9 cellular contexts compared by ENCODE assay signal in the genomic region with DNA sequence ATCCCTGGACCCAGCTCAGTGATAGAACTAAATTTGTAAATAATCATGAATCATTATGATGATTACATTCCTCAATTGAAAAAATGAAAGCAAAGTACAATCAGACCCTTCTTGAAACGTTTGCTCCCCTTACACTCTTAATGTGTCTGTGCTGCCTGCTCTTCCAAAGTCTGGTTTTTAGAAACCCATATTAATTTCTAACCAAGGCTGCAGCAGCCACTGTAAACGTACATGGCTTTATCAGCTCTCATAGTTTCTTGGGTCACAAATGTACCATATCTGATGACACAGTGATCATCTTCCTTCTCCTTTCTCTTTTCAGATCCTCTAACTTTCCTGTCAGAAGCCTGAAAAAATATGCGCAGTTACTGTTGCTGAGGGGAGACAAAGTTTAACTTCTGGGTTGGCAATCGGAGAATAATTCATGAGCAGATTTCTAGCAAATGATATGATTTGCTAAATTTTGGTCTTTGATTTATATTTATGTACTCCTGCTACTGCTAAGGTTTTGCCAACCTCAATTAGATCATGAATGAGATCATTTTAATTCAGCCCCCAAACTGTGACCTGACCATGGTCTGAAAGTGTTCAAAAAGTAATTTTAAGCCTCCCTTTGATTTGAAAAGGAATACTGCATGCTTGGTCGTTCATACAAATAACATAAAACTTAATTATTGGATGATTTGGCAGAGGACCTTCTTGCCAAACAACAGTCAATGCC. TPM values are rescaled to one million over a fixed set of nuclear protein-coding genes. Genes with fewer than 3 reads are reported as not detected.
DNase-seq lines count a peak whose midpoint lies in the region; ATAC-seq, FAIRE-seq and TF ChIP-seq lines count a peak whose summit lies in the region.
"Had no signal": no experiment of that assay in that cellular context is flagged by ENCODE, and none has a peak within 500 bp of the region (broad histone marks: within the 10 kb centered on the region; RNA-seq: fewer than 3 reads in every experiment).

No MANE protein-coding gene starts in this region.

- H3K4me1 Mint-ChIP-seq in stimulated activated naive CD8-positive, alpha-beta T cell treated with anti-CD3 and anti-CD28 coated beads, Interleukin-15, Interleukin-2, amounts not matched to agents 100 ng/mL and 50 ng/mL, for 24 hours (ENCODE audit: low read depth), result peaks cover 78% of the 10 kb centered on the region
- peaks cover 40% of the 10 kb centered on the region for H3K4me1 Mint-ChIP-seq in stimulated activated naive CD8-positive, alpha-beta T cell treated with anti-CD3 and anti-CD28 coated beads, Interleukin-15, amount 100 ng/mL, for 72 hours
- H3K4me1 Mint-ChIP-seq in nephron progenitor cell, result peaks cover 100% of the 10 kb centered on the region

- no peak overlapping the region for H3K56ac ChIP-seq in H1 (replicated peaks; ENCODE audit: insufficient read length, low read depth, low read length)

- peaks cover 21% of the 10 kb centered on the region for H3K27me3 Mint-ChIP-seq in stimulated activated naive CD8-positive, alpha-beta T cell treated with anti-CD3 and anti-CD28 coated beads, Interleukin-15, Interleukin-2, amounts not matched to agents 100 ng/mL and 50 ng/mL, for 24 hours
- H3K27me3 Mint-ChIP-seq in stimulated activated naive CD8-positive, alpha-beta T cell treated with anti-CD3 and anti-CD28 coated beads, Interleukin-15, amount 100 ng/mL, for 72 hours, result peaks cover 59% of the 10 kb centered on the region
- no peaks in the 10 kb centered on the region for H3K27me3 Mint-ChIP-seq in nephron progenitor cell (ENCODE audit: low read depth, poor library complexity)

- H3K27ac ChIP-seq in H1 (ENCODE audit: low read depth, low read length), result no peak overlapping the region
- no peak overlapping the region for H3K27ac ChIP-seq in MM.1S (ENCODE audit: low read length)

- H2BK5ac ChIP-seq in H1 (ENCODE audit: low read depth, low read length), result no peak overlapping the region

- H4K8ac ChIP-seq in H1 (ENCODE audit: extremely low read depth, insufficient read depth, low read length), result no peak overlapping the region

- no peak overlapping the region for H3K9ac ChIP-seq in H1 (replicated peaks in 1 of 4; ENCODE audit: extremely low read depth in 1 of 4, low read depth in 3 of 4, low read length in 3 of 4)
- no peak overlapping the region for H3K9ac ChIP-seq in MM.1S (ENCODE audit: low read length)

- no peaks in the 10 kb centered on the region; the same call in none of the 2 replicates for H3K23me2 ChIP-seq in H1 (ENCODE audit: low read depth, low read length)

- CTCF ChIA-PET in H1 (lab: Charles Lee; ENCODE audit: partially characterized antibody), result interaction anchor here (1.0 kb wide), 2 partner anchors 58 to 309 kb away, joined by 3 to 4 read pairs; no protein-coding TSS in a partner anchor

- no peak overlapping the region for H2AK5ac ChIP-seq in H1 (ENCODE audit: low read depth, low read length)

- no peaks in the 10 kb centered on the region for H3K79me1 ChIP-seq in H1 (ENCODE audit: low read depth, low read length)

- H3F3A ChIP-seq in MM.1S (ENCODE audit: insufficient read depth, low read length), result no peaks in the 10 kb centered on the region

- no peak overlapping the region for H2BK120ac ChIP-seq in H1 (replicated peaks; ENCODE audit: low read depth, low read length)

- peaks cover 32% of the 10 kb centered on the region for H3K36me3 Mint-ChIP-seq in stimulated activated naive CD8-positive, alpha-beta T cell treated with anti-CD3 and anti-CD28 coated beads, Interleukin-15, Interleukin-2, amounts not matched to agents 100 ng/mL and 50 ng/mL, for 24 hours (ENCODE audit: low read depth)
- no peaks in the 10 kb centered on the region for H3K36me3 Mint-ChIP-seq in nephron progenitor cell (ENCODE audit: low read depth)

- H3K27me3 ChIP-seq in H1 (replicated peaks in 1 of 4; ENCODE audit: control insufficient read depth in 3 of 4, extremely low read depth in 1 of 4, insufficient read depth in 3 of 4, low read length in 3 of 4) (peaks cover 9 to 28% (median 26%) of the 10 kb centered on the region in 4 experiments), MM.1S (replicated peaks; ENCODE audit: insufficient read depth, low read length) (peaks cover under 1% of the 10 kb centered on the region; the same call in 1 of the 2 replicates)

- no peak for TF ChIP-seq RAD21 in H1 (IDR thresholded peaks at IDR 0.05 in 1 of 2, conservative IDR thresholded peaks at IDR 0.05 in 1 of 2; ENCODE audit: low read depth in 2 of 2, low read length in 2 of 2)

- no peak for TF ChIP-seq EP300 in H1 (IDR thresholded peaks at IDR 0.05; ENCODE audit: borderline replicate concordance in 1 of 2, low read depth in 2 of 2, low read length in 2 of 2)

- no peak for DNase-seq in stimulated activated naive CD8-positive, alpha-beta T cell treated with anti-CD3 and anti-CD28 coated beads, Interleukin-15, amount 100 ng/mL, for 72 hours
- DNase-seq in H1 (ENCODE audit: low read depth in 1 of 2, low spot score in 2 of 2) (no peak), nephron progenitor cell (no peak), MM.1S (no peak), activated gamma-delta T cell treated with Interleukin-2 at 50 U/mL for 16 hours (no peak)
- no peak for DNase-seq in stimulated activated naive CD8-positive, alpha-beta T cell treated with anti-CD3 and anti-CD28 coated beads, Interleukin-15, Interleukin-2, amounts not matched to agents 100 U/mL and 50 U/mL, for 24 hours
- DNase-seq: CD4-positive, alpha-beta T cell had no signal

- H3K36me3 ChIP-seq in H1 (ENCODE audit: control insufficient read depth in 2 of 4, insufficient read depth in 4 of 4, low read length in 3 of 4) (no peaks in the 10 kb centered on the region), MM.1S (replicated peaks; ENCODE audit: insufficient read depth, low read length) (no peaks in the 10 kb centered on the region)

- H4K20me1 ChIP-seq in H1 (replicated peaks in 1 of 2; ENCODE audit: control insufficient read depth in 1 of 2, insufficient read depth in 2 of 2, low read length in 2 of 2) (peaks cover 0 to 2% of the 10 kb centered on the region in 2 experiments), MM.1S (ENCODE audit: insufficient read depth, low read length) (no peaks in the 10 kb centered on the region)

- no peak overlapping the region for H4K5ac ChIP-seq in H1 (ENCODE audit: insufficient read length, low read depth, low read length)

- H3K4me1 ChIP-seq in H1 (replicated peaks in 1 of 4; ENCODE audit: control insufficient read depth in 3 of 4, insufficient read depth in 4 of 4, low read length in 3 of 4) (peaks cover 9 to 43% (median 28%) of the 10 kb centered on the region in 4 experiments), MM.1S (ENCODE audit: low read length) (no peaks in the 10 kb centered on the region)

- no peak for ATAC-seq in stimulated activated naive CD8-positive, alpha-beta T cell treated with anti-CD3 and anti-CD28 coated beads, Interleukin-15, amount 100 ng/mL, for 72 hours
- no peak for ATAC-seq in GM18520 (IDR thresholded peaks at IDR 0.05; ENCODE audit: unreplicated experiment)
- no peak for ATAC-seq in stimulated activated naive CD8-positive, alpha-beta T cell treated with anti-CD3 and anti-CD28 coated beads, Interleukin-15, Interleukin-2, amounts not matched to agents 100 U/mL and 50 U/mL, for 24 hours

- H3K4me3 Mint-ChIP-seq in stimulated activated naive CD8-positive, alpha-beta T cell treated with anti-CD3 and anti-CD28 coated beads, Interleukin-15, Interleukin-2, amounts not matched to agents 100 ng/mL and 50 ng/mL, for 24 hours, result peak overlapping the region; percentile 33
- peak overlapping the region in 1 of 2 donors; percentile 9 for H3K4me3 Mint-ChIP-seq in stimulated activated naive CD8-positive, alpha-beta T cell treated with anti-CD3 and anti-CD28 coated beads, Interleukin-15, amount 100 ng/mL, for 72 hours
- H3K4me3 Mint-ChIP-seq in nephron progenitor cell, result peak overlapping the region; percentile 66
- H3K4me3 Mint-ChIP-seq: CD4-positive, alpha-beta T cell had no signal

- no peak overlapping the region for H3K4me2 ChIP-seq in H1 (ENCODE audit: insufficient read depth in 1 of 2, low read depth in 2 of 2, low read length in 2 of 2)
- no peak overlapping the region for H3K4me2 ChIP-seq in MM.1S (ENCODE audit: low read depth, low read length)

- H2BK12ac ChIP-seq in H1 (ENCODE audit: low read depth, low read length), result peak overlapping the region; percentile 42; the same call in 1 of the 2 replicates

- H3K9me3 Mint-ChIP-seq in stimulated activated naive CD8-positive, alpha-beta T cell treated with anti-CD3 and anti-CD28 coated beads, Interleukin-15, Interleukin-2, amounts not matched to agents 100 ng/mL and 50 ng/mL, for 24 hours, result no peaks in the 10 kb centered on the region
- no peaks in the 10 kb centered on the region for H3K9me3 Mint-ChIP-seq in stimulated activated naive CD8-positive, alpha-beta T cell treated with anti-CD3 and anti-CD28 coated beads, Interleukin-15, amount 100 ng/mL, for 72 hours
- H3K9me3 Mint-ChIP-seq in nephron progenitor cell, result no peaks in the 10 kb centered on the region
- H3K9me3 Mint-ChIP-seq: CD4-positive, alpha-beta T cell had no signal

- FAIRE-seq in H1 (lab: Jason Lieb, UNC), result no peak

- POLR2A ChIA-PET in H1 (lab: Charles Lee; ENCODE audit: partially characterized antibody), result no interaction called here

- H3K27ac Mint-ChIP-seq in stimulated activated naive CD8-positive, alpha-beta T cell treated with anti-CD3 and anti-CD28 coated beads, Interleukin-15, Interleukin-2, amounts not matched to agents 100 ng/mL and 50 ng/mL, for 24 hours, result peak overlapping the region; percentile 61
- H3K27ac Mint-ChIP-seq in stimulated activated naive CD8-positive, alpha-beta T cell treated with anti-CD3 and anti-CD28 coated beads, Interleukin-15, amount 100 ng/mL, for 72 hours, result no peak overlapping the region
- peak overlapping the region; percentile 87 for H3K27ac Mint-ChIP-seq in nephron progenitor cell
- H3K27ac Mint-ChIP-seq: CD4-positive, alpha-beta T cell had no signal

- 72% methylated on average over 5 of the region's 5 CpGs; no CpG with 5 or more reads in 1 of the 2 experiments for WGBS in H1 (ENCODE audit: extremely low coverage in 1 of 2, insufficient coverage in 1 of 2, insufficient read length in 1 of 2, insufficient replicate concordance in 2 of 2, low coverage in 1 of 2, low lambda C conversion rate in 2 of 2, missing lambda C conversion rate in 1 of 2), 2 experiments

- no peak overlapping the region for H2AFZ ChIP-seq in H1 (ENCODE audit: low read length)
- H2AFZ ChIP-seq in MM.1S (ENCODE audit: low read length), result no peak overlapping the region

- H3K18ac ChIP-seq in H1 (ENCODE audit: extremely low read depth, low read length), result no peak overlapping the region

- H2BK20ac ChIP-seq in H1 (ENCODE audit: low read length), result no peak overlapping the region

- H3K79me2 ChIP-seq in H1 (ENCODE audit: control insufficient read depth in 1 of 2, insufficient read depth in 2 of 2, low read length in 2 of 2), result no peaks in the 10 kb centered on the region
- no peaks in the 10 kb centered on the region for H3K79me2 ChIP-seq in MM.1S (ENCODE audit: low read length)

- H3K9me3 ChIP-seq in H1 (ENCODE audit: insufficient read depth in 2 of 2, low read depth in 1 of 2, low read length in 1 of 2), result no peaks in the 10 kb centered on the region
- H3K9me3 ChIP-seq in MM.1S (replicated peaks; ENCODE audit: insufficient read depth, low read length), result no peaks in the 10 kb centered on the region

- H2BK15ac ChIP-seq in H1 (ENCODE audit: low read length), result no peak overlapping the region

- H3K4ac ChIP-seq in H1 (replicated peaks; ENCODE audit: insufficient read length, low read depth, low read length), result no peak overlapping the region

- no peak overlapping the region for H3K14ac ChIP-seq in H1 (ENCODE audit: insufficient read length)

- H3K4me3 ChIP-seq in H1 (ENCODE audit: extremely low read depth in 1 of 4, insufficient read depth in 2 of 4, low read depth in 3 of 4, low read length in 4 of 4), result no peak overlapping the region
- no peak overlapping the region for H3K4me3 ChIP-seq in MM.1S (ENCODE audit: low read length)

- no peak overlapping the region for H4K91ac ChIP-seq in H1 (replicated peaks; ENCODE audit: insufficient read length, low read length)

- no peak overlapping the region for H3K23ac ChIP-seq in H1 (ENCODE audit: insufficient read length)

- TF ChIP-seq CTCF in H1 (IDR thresholded peaks at IDR 0.05; ENCODE audit: control extremely low read depth in 1 of 3, insufficient read depth in 1 of 3, low read depth in 1 of 3, low read length in 3 of 3) (no peak), nephron progenitor cell (IDR thresholded peaks at IDR 0.05) (no peak), MM.1S (IDR thresholded peaks at IDR 0.05; ENCODE audit: low read length) (no peak)

- no peaks in the 10 kb centered on the region for H3K9me2 ChIP-seq in MM.1S (replicated peaks; ENCODE audit: insufficient read depth, low read length)

- TF ChIP-seq POLR2A in H1 (IDR thresholded peaks at IDR 0.05; ENCODE audit: control extremely low read depth in 1 of 2, low read depth in 2 of 2, low read length in 2 of 2), result no peak

RNA-seq across cellular contexts. Expression of gene ZEB2, which starts 12.3 kb away (rescaled TPM):
- total RNA-seq in H1 (2021; fragmentation: NEBNext Ultra II Directional; extraction: Animal tissue kit (Norgen Biotek cat#: 25700)), result 0.13 TPM in 1 of 2 replicates, not detected in the other
- polyA plus RNA-seq in H1 (2011; rRNA removed), result 0.22 and 0.38 TPM in 2 replicates
- 0.40 TPM for polyA plus RNA-seq in H1 (2011; cell fraction: cytosol; rRNA removed)
- polyA plus RNA-seq in H1 (2011; cell fraction: nucleus; rRNA removed), result 1.00 TPM
- polyA plus RNA-seq in H1 (2012, experiment 1 of 2), result 0.46 to 0.78 TPM (median 0.66 TPM) in 4 replicates
- polyA plus RNA-seq in H1 (2012, experiment 2 of 2), result 0.07 TPM
- 0.04 TPM for polyA plus RNA-seq in H1 (2013, experiment 1 of 2)
- polyA plus RNA-seq in H1 (2013, experiment 2 of 2), result 0.04 TPM
- 1.2 and 1.6 TPM in 2 replicates for polyA minus RNA-seq in H1 (2011; rRNA and poly(A)+ RNA removed)
- 1.8 TPM for polyA minus RNA-seq in H1 (2011; cell fraction: cytosol; rRNA and poly(A)+ RNA removed)
- 3.4 TPM for polyA minus RNA-seq in H1 (2011; cell fraction: nucleus; rRNA and poly(A)+ RNA removed)

Comparison
In these comparisons a context has a peak if more than half of its experiments do, and no peak if none do; other contexts are left out.
1. H3K27ac Mint-ChIP-seq: peak in stimulated activated naive CD8-positive, alpha-beta T cell treated with anti-CD3 and anti-CD28 coated beads, Interleukin-15, Interleukin-2, amounts not matched to agents 100 ng/mL and 50 ng/mL, for 24 hours (single experiment) and nephron progenitor cell (single experiment); none in stimulated activated naive CD8-positive, alpha-beta T cell treated with anti-CD3 and anti-CD28 coated beads, Interleukin-15, amount 100 ng/mL, for 72 hours (0 of 2).